31 cellular contexts compared by ENCODE assay signal in the genomic region with DNA sequence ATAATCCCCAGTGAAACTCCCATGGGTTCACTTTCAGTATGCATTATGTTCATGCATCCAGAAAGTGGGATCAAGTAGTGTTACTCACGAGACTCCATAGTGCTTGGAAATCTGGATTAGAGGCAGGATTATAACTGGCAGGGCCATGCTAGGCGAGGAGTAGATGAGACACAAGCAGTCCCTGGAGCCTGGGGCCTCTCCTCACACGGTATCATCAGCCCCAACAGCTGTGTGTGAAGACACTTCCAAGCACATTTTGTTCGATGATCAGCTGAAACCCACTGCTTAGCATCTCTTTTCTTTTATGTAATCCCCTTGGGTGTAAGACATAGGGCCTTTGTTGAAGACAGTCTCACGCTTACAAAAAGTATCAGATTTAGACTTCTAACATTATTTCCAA.
"Had no signal": no experiment of that assay in that cellular context is flagged by ENCODE, and none has a peak within 500 bp of the region (broad histone marks: within the 10 kb centered on the region; RNA-seq: fewer than 3 reads in every experiment).

No MANE protein-coding gene starts in this region.

- H3K27ac ChIP-seq: ascending aorta, RWPE1, VCaP had no signal

- H3K27ac Mint-ChIP-seq: activated CD4-positive, alpha-beta T cell treated with anti-CD3 and anti-CD28 coated beads, Interleukin-2, amount 10 ng/mL, durations not matched to agents 24 days and 14 days; activated CD8-positive, alpha-beta T cell treated with anti-CD3 and anti-CD28 coated beads for 36 hours; activated naive CD4-positive, alpha-beta T cell treated with anti-CD3 and anti-CD28 coated beads, Interleukin-2, amount 50 U/mL, for 24 hours; activated naive CD8-positive, alpha-beta T cell treated with anti-CD3 and anti-CD28 coated beads, Interleukin-2, amount 10 ng/mL, durations not matched to agents 7 days and 5 days; activated T-cell treated with anti-CD3 and anti-CD28 coated beads, Interleukin-2, amount 50 U/mL, for 72 hours; activated T-helper 17 cell treated with anti-CD3 and anti-CD28 coated beads, Interleukin-2, amount 50 U/mL, for 72 hours had no signal

- DNase-seq: activated CD4-positive, alpha-beta T cell treated with anti-CD3 and anti-CD28 coated beads, Interleukin-2, amount 10 ng/mL, durations not matched to agents 24 days and 14 days; activated CD4-positive, alpha-beta T cell treated with anti-CD3 and anti-CD28 coated beads, Interleukin-2, amount 50 U/mL, for 4 hours; activated CD8-positive, alpha-beta T cell treated with anti-CD3 and anti-CD28 coated beads for 36 hours; activated effector memory CD4-positive, alpha-beta T cell treated with anti-CD3 and anti-CD28 coated beads, Interleukin-2, amount 50 U/mL, for 16 hours; activated naive CD4-positive, alpha-beta T cell; activated naive CD8-positive, alpha-beta T cell treated with anti-CD3 and anti-CD28 coated beads, Interleukin-2, amount 10 ng/mL, durations not matched to agents 7 days and 5 days; activated T-cell treated with anti-CD3 and anti-CD28 coated beads, Interleukin-2, amount 50 U/mL, for 1 hour; activated T-cell treated with anti-CD3 and anti-CD28 coated beads, Interleukin-2, amount 50 U/mL, for 72 hours; amygdala; Kasumi-1; KG1; MM.1S; MV-4-11; NCI-H1092; NCI-H1436 treated with DMSO at 0.1 percent for 48 hours; NCI-H1694 treated with DMSO at 0.1 percent for 48 hours; NCI-H2029; NCI-H510A; NCI-H69; NK-92 treated with Interleukin-12 subunit alpha and Interleukin-12 subunit beta, amount 100 ng/mL, for 24 hours; PC-3; SIG-M5; T-helper 1 cell; T-helper 2 cell; T-helper 9 cell had no signal

- H3K4me1 Mint-ChIP-seq: activated CD4-positive, alpha-beta T cell treated with anti-CD3 and anti-CD28 coated beads, Interleukin-2, amount 10 ng/mL, durations not matched to agents 24 days and 14 days; activated naive CD4-positive, alpha-beta T cell treated with anti-CD3 and anti-CD28 coated beads, Interleukin-2, amount 50 U/mL, for 24 hours; activated naive CD8-positive, alpha-beta T cell treated with anti-CD3 and anti-CD28 coated beads, Interleukin-2, amount 10 ng/mL, durations not matched to agents 7 days and 5 days; activated T-helper 17 cell treated with anti-CD3 and anti-CD28 coated beads, Interleukin-2, amount 50 U/mL, for 72 hours had no signal

- H3K36me3 Mint-ChIP-seq: activated naive CD4-positive, alpha-beta T cell treated with anti-CD3 and anti-CD28 coated beads, Interleukin-2, amount 50 U/mL, for 24 hours; activated naive CD8-positive, alpha-beta T cell treated with anti-CD3 and anti-CD28 coated beads, Interleukin-2, amount 10 ng/mL, durations not matched to agents 7 days and 5 days had no signal

- H3K9me3 Mint-ChIP-seq: activated CD4-positive, alpha-beta T cell treated with anti-CD3 and anti-CD28 coated beads, Interleukin-2, amount 10 ng/mL, durations not matched to agents 24 days and 14 days; activated CD8-positive, alpha-beta T cell treated with anti-CD3 and anti-CD28 coated beads for 36 hours; activated naive CD4-positive, alpha-beta T cell treated with anti-CD3 and anti-CD28 coated beads, Interleukin-2, amount 50 U/mL, for 24 hours; activated naive CD8-positive, alpha-beta T cell treated with anti-CD3 and anti-CD28 coated beads, Interleukin-2, amount 10 ng/mL, durations not matched to agents 7 days and 5 days; activated T-cell treated with anti-CD3 and anti-CD28 coated beads, Interleukin-2, amount 50 U/mL, for 72 hours; activated T-helper 17 cell treated with anti-CD3 and anti-CD28 coated beads, Interleukin-2, amount 50 U/mL, for 72 hours had no signal

- H3K27me3 ChIP-seq: ascending aorta had no signal

- H3K4me3 ChIP-seq: ascending aorta had no signal

- H3K9me3 ChIP-seq: ascending aorta had no signal

- H3K4me3 Mint-ChIP-seq: activated CD4-positive, alpha-beta T cell treated with anti-CD3 and anti-CD28 coated beads, Interleukin-2, amount 10 ng/mL, durations not matched to agents 24 days and 14 days; activated CD8-positive, alpha-beta T cell treated with anti-CD3 and anti-CD28 coated beads for 36 hours; activated naive CD4-positive, alpha-beta T cell treated with anti-CD3 and anti-CD28 coated beads, Interleukin-2, amount 50 U/mL, for 24 hours; activated naive CD8-positive, alpha-beta T cell treated with anti-CD3 and anti-CD28 coated beads, Interleukin-2, amount 10 ng/mL, durations not matched to agents 7 days and 5 days; activated T-cell treated with anti-CD3 and anti-CD28 coated beads, Interleukin-2, amount 50 U/mL, for 72 hours; activated T-helper 17 cell treated with anti-CD3 and anti-CD28 coated beads, Interleukin-2, amount 50 U/mL, for 72 hours had no signal

- H3K36me3 ChIP-seq: ascending aorta had no signal

- FAIRE-seq: RCC 7860 had no signal
